Comparison of ENCODE assay signal across 6 cellular contexts in genomic region chr13:19709039-19709438, GRCh38.
A peak's percentile ranks its signal among the peaks of the same experiment; 100 is the strongest.
DNase-seq lines count a peak whose midpoint lies in the region; ATAC-seq, FAIRE-seq and TF ChIP-seq lines count a peak whose summit lies in the region.
"Not testable (repeated sequence)": the region's sequence is repeated elsewhere in the genome, so short reads cannot be mapped to it uniquely, and the experiment has no call there.

No MANE protein-coding gene starts in this region.

- H3K23ac ChIP-seq in H9 (ENCODE audit: insufficient read length, low read depth, low read length), result not testable (repeated sequence)

- H3K27me3 ChIP-seq in H9 (ENCODE audit: insufficient read depth, low read length); mammary epithelial cell (ENCODE audit: insufficient read depth, low read length); pancreas: not testable (repeated sequence)

- H3K36me3 Mint-ChIP-seq in H9 (ENCODE audit: insufficient read depth in 1 of 3, low read depth in 3 of 3); WTC11: not testable (repeated sequence)

- H3K18ac ChIP-seq in H9 (ENCODE audit: insufficient read length, low read depth, low read length), result not testable (repeated sequence)

- not testable (repeated sequence) for H3K4me3 ChIP-seq in mammary epithelial cell (replicated peaks in 1 of 3; ENCODE audit: insufficient read depth in 1 of 3, low read depth in 2 of 3, low read length in 3 of 3); epithelial cell of esophagus (ENCODE audit: low read length); pancreas

- H3K4me2 ChIP-seq in H9 (ENCODE audit: insufficient read depth, insufficient read length, low read length); mammary epithelial cell (ENCODE audit: insufficient read depth, low read depth, low read length): not testable (repeated sequence)

- H2BK20ac ChIP-seq in H9 (ENCODE audit: low read depth, low read length, poor library complexity, severe bottlenecking), result not testable (repeated sequence)

- H3K9ac ChIP-seq in H9 (ENCODE audit: extremely low read depth, insufficient read length, low read length); mammary epithelial cell (ENCODE audit: insufficient read depth, low read length): not testable (repeated sequence)

- not testable (repeated sequence) for H2AFZ ChIP-seq in H9 (ENCODE audit: low read length); mammary epithelial cell (ENCODE audit: low read depth, low read length)

- intact Hi-C loops in mammary epithelial cell (cut with micrococcal nuclease); pancreas (cut with DNase I): not testable (repeated sequence)

- not testable (repeated sequence) for H3K4me1 ChIP-seq in H9 (ENCODE audit: insufficient read depth, low read length); mammary epithelial cell (ENCODE audit: insufficient read depth, low read length); pancreas

- POLR2A ChIA-PET in WTC11 (lab: Charles Lee), result not testable (repeated sequence)

- BruUV-seq in mammary epithelial cell (replicated peaks; lab: Mats Ljungman, UMichigan), result not testable (repeated sequence)

- not testable (repeated sequence) for H3K79me2 ChIP-seq in H9 (ENCODE audit: insufficient read depth, low read length); mammary epithelial cell (ENCODE audit: insufficient read depth, low read length)

- H3K27ac ChIP-seq in H9 (ENCODE audit: insufficient read length, low read depth, low read length); mammary epithelial cell (ENCODE audit: insufficient read depth, low read depth, low read length); pancreas: not testable (repeated sequence)

- CTCF ChIA-PET in WTC11 (lab: Charles Lee), result interaction anchor here (0.8 kb wide), 1 partner anchor 109 kb away, joined by 3 read pairs; no protein-coding TSS in a partner anchor
- CTCF ChIA-PET in mammary epithelial cell (lab: Charles Lee; ENCODE audit: low non-redundant PET), result not testable (repeated sequence)

- ATAC-seq in WTC11, pancreas: not testable (repeated sequence)

- H3K4ac ChIP-seq in H9 (ENCODE audit: low read depth, low read length), result not testable (repeated sequence)

- not testable (repeated sequence) for H3K4me3 Mint-ChIP-seq in H9, WTC11

- not testable (repeated sequence) for TF ChIP-seq CTCF in H9 (conservative IDR thresholded peaks at IDR 0.05); WTC11 (IDR thresholded peaks at IDR 0.05); mammary epithelial cell (conservative IDR thresholded peaks at IDR 0.05 in 1 of 2, IDR thresholded peaks at IDR 0.05 in 1 of 2; ENCODE audit: extremely low read depth in 1 of 2, insufficient read depth in 1 of 2, low read depth in 1 of 2, low read length in 2 of 2); epithelial cell of esophagus (IDR thresholded peaks at IDR 0.05; ENCODE audit: insufficient read depth, low read depth, low read length, missing control alignments); pancreas (IDR thresholded peaks at IDR 0.05)

- H2BK15ac ChIP-seq in H9 (ENCODE audit: low read depth, low read length), result not testable (repeated sequence)

- not testable (repeated sequence) for H4K20me1 ChIP-seq in H9 (ENCODE audit: control insufficient read depth, insufficient read depth, insufficient read length); mammary epithelial cell (ENCODE audit: insufficient read depth, low read length)

- not testable (repeated sequence) for H3K9me3 ChIP-seq in H9 (ENCODE audit: control insufficient read depth, low read depth, low read length); mammary epithelial cell (replicated peaks; ENCODE audit: insufficient read depth, low read length); pancreas

- not testable (repeated sequence) for H3K4me1 Mint-ChIP-seq in H9, WTC11

- H2AK5ac ChIP-seq in H9 (ENCODE audit: insufficient read length, low read length), result not testable (repeated sequence)

- not testable (repeated sequence) for H3K14ac ChIP-seq in H9 (ENCODE audit: insufficient read depth, low read length)

- H3K27ac Mint-ChIP-seq in H9 (peak overlapping the region in 2 of 3 experiments; percentile 28 to 86; a peak in 2 of 7 replicates), WTC11 (0 out of 2 replicates have a peak overlapping the region, but pooled peaks have one; percentile 32)

- not testable (repeated sequence) for H3K79me1 ChIP-seq in H9 (ENCODE audit: insufficient read depth, low read depth, low read length, poor library complexity, severe bottlenecking)

- not testable (repeated sequence) for H4K91ac ChIP-seq in H9 (ENCODE audit: insufficient read length, low read depth, low read length)

- H3K9me3 Mint-ChIP-seq in H9, WTC11: not testable (repeated sequence)

- not testable (repeated sequence) for H3T11ph ChIP-seq in H9 (ENCODE audit: low read length)

- DNase-seq in H9; WTC11 (ENCODE audit: low spot score); pancreas: not testable (repeated sequence)
- DNase-seq in mammary epithelial cell (peak; percentile 17), epithelial cell of esophagus (ENCODE audit: low read depth) (peak; percentile 56)

- H4K5ac ChIP-seq in H9 (ENCODE audit: insufficient read length, low read depth, low read length), result not testable (repeated sequence)

- not testable (repeated sequence) for H2BK12ac ChIP-seq in H9 (ENCODE audit: insufficient read length, low read depth, low read length)

- H3K27me3 Mint-ChIP-seq in H9 (ENCODE audit: low read depth); WTC11 (ENCODE audit: low read depth): not testable (repeated sequence)

- not testable (repeated sequence) for H3K36me3 ChIP-seq in mammary epithelial cell (ENCODE audit: insufficient read depth, low read length); pancreas

- in situ Hi-C loops in mammary epithelial cell (cut with MboI; ENCODE audit: low sequenced_read_pairs in 2 of 2), result not testable (repeated sequence)

- FAIRE-seq in islet of Langerhans (lab: Jason Lieb, UNC) (peak; percentile 80), pancreas (lab: Jason Lieb, UNC) (peak; percentile 85)

- not testable (repeated sequence) for H3K56ac ChIP-seq in H9 (ENCODE audit: insufficient read length, low read depth, low read length)

- not testable (repeated sequence) for H4K8ac ChIP-seq in H9 (replicated peaks; ENCODE audit: insufficient read length, low read depth, low read length)

- WGBS in H9 (ENCODE audit: extremely low coverage, insufficient read length, low lambda C conversion rate), result no CpG with 5 or more reads among the region's 1 CpG
- WGBS in mammary epithelial cell (ENCODE audit: low coverage, missing lambda C conversion rate), result 100% methylated on average over 1 of the region's 1 CpG
- 92 to 100% methylated on average over 1 of the region's 1 CpG for WGBS in pancreas, 2 donors

- H2BK5ac ChIP-seq in H9 (ENCODE audit: insufficient read length, low read length), result not testable (repeated sequence)

- H2BK120ac ChIP-seq in H9 (ENCODE audit: low read depth, low read length, poor library complexity, severe bottlenecking), result not testable (repeated sequence)

- H3K23me2 ChIP-seq in H9 (ENCODE audit: insufficient read length, low read depth, low read length, poor library complexity, severe bottlenecking), result not testable (repeated sequence)

- dilution Hi-C loops in mammary epithelial cell (cut with HindIII; ENCODE audit: low sequenced_read_pairs), result not testable (repeated sequence)
